1 cellular context compared by ENCODE assay signal in the genomic region with DNA sequence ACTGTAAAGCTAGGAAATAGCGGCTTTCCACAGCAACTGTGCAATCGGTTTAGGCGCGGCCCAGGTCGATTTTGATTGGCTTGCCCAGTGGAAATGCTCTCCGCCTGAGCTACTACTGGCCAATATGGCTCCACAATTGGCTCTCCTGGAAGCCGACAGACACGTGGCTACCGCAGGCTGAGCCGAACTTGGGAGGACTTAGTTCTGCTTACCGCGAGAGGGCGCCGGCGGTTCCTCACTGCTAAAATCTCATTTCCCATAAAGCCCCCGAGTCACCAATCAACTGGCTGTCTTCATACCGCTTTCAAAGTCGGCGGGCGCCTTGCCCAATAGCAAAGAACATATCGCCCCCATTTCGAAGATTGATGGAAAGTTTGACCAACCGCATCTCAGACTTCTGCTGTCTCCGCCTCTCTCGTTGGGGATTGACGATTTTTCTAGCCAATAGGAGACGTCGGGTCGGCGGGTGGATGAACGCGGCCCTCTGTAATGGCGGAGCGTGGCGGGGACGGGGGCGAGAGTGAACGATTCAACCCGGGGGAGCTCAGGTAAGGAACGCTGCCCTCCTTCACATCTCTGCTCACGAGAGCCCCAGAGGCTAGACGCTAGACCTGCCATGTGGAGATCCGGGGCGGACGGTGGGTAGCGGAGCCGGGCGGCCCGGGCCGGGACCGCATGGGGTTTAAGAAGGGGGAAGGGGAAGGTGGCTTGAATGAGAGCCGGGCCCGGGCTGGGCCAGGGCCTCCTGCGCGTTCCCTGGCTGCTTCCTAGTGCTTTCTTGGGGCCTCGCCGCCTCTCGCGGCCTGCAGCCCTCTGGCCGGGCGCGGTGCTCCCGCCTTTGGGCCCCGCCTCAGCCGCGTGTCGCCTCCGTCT.
TF ChIP-seq lines count a peak whose summit lies in the region.

A gene (plus strand): TSS at position 473 of the 873 bp plus-strand sequence. CDS start 17 bp downstream, at position 490.

TF ChIP-seq in SK-N-SH treated with all-trans-retinoic acid at 6 μM for 48 hours, 23 proteins besides CTCF, POLR2A, EP300 and RAD21 (continued from another document):
- TF ChIP-seq TOX (CRISPR knock-in tag; IDR thresholded peaks at IDR 0.05; ENCODE audit: borderline replicate concordance): no peak
- no peak for TF ChIP-seq CSDC2 (CRISPR knock-in tag; IDR thresholded peaks at IDR 0.05)
- TF ChIP-seq ARNTL (CRISPR knock-in tag; IDR thresholded peaks at IDR 0.05; ENCODE audit: borderline replicate concordance, low read depth): no peak
- no peak for TF ChIP-seq ZNF70 (CRISPR knock-in tag; IDR thresholded peaks at IDR 0.05)
- no peak for TF ChIP-seq PPARA (CRISPR knock-in tag; IDR thresholded peaks at IDR 0.05; ENCODE audit: borderline replicate concordance)
